9 cellular contexts compared by ENCODE assay signal in genomic region chr2:44778671-44779476, GRCh38.
A peak's percentile ranks its signal among the peaks of the same experiment; 100 is the strongest.
DNase-seq lines count a peak whose midpoint lies in the region; ATAC-seq and TF ChIP-seq lines count a peak whose summit lies in the region.
"Had no signal": no experiment of that assay in that cellular context is flagged by ENCODE, and none has a peak within 500 bp of the region (broad histone marks: within the 10 kb centered on the region; RNA-seq: fewer than 3 reads in every experiment).

No MANE protein-coding gene starts in this region.

- H3K4me3 Mint-ChIP-seq in chondrocyte (ENCODE audit: unreplicated experiment), result no peak overlapping the region
- H3K4me3 Mint-ChIP-seq: activated naive CD4-positive, alpha-beta T cell treated with anti-CD3 and anti-CD28 coated beads for 36 hours had no signal

- H3K56ac ChIP-seq in mesendoderm (ENCODE audit: low read length), result peak overlapping the region; percentile 65

- H3K36me3 Mint-ChIP-seq in chondrocyte (ENCODE audit: low read depth), result no peaks in the 10 kb centered on the region

- no peak overlapping the region for H2AK5ac ChIP-seq in mesendoderm (ENCODE audit: low read length)

- no peak overlapping the region for H2BK120ac ChIP-seq in mesendoderm (ENCODE audit: low read depth, low read length)

- H3K79me2 ChIP-seq in mesendoderm (ENCODE audit: control insufficient read depth, insufficient read depth, low read length), result no peaks in the 10 kb centered on the region

- no peak overlapping the region for H2BK15ac ChIP-seq in mesendoderm (replicated peaks; ENCODE audit: low read depth)

- peaks cover 20% of the 10 kb centered on the region for H3K4me1 Mint-ChIP-seq in chondrocyte (ENCODE audit: low read depth)

- peak overlapping the region; percentile 31 for H3K9ac ChIP-seq in mesendoderm (ENCODE audit: low read length)

- no peak overlapping the region for H3K27ac Mint-ChIP-seq in chondrocyte (ENCODE audit: unreplicated experiment)
- H3K27ac Mint-ChIP-seq: activated naive CD4-positive, alpha-beta T cell treated with anti-CD3 and anti-CD28 coated beads for 36 hours had no signal

- no peak overlapping the region for H3K18ac ChIP-seq in mesendoderm (ENCODE audit: low read length)

- DNase-seq in NAMALWA (ENCODE audit: low spot score) (peak; percentile 88), mesendoderm (peak; percentile 74), breast epithelium (ENCODE audit: low spot score in 2 of 2) (no peak), chondrocyte (ENCODE audit: low spot score) (no peak), NCI-H187 (lab: John Stamatoyannopoulos, UW) (no peak), substantia nigra (lab: John Stamatoyannopoulos, UW) (no peak)
- DNase-seq: activated naive CD4-positive, alpha-beta T cell treated with anti-CD3 and anti-CD28 coated beads for 36 hours had no signal

- H4K8ac ChIP-seq in mesendoderm (ENCODE audit: low read depth, low read length), result no peak overlapping the region

- TF ChIP-seq POLR2A in breast epithelium (IDR thresholded peaks at IDR 0.05), result no peak

- H3K23ac ChIP-seq in mesendoderm (ENCODE audit: low read length), result peak overlapping the region; percentile 10

- no peak overlapping the region for H3K4me3 ChIP-seq in mesendoderm (ENCODE audit: low read length)
- H3K4me3 ChIP-seq in breast epithelium, result no peak overlapping the region

- TF ChIP-seq CTCF in breast epithelium (IDR thresholded peaks at IDR 0.05) (no peak), chondrocyte (IDR thresholded peaks at IDR 0.05) (no peak)

- H4K5ac ChIP-seq in mesendoderm (ENCODE audit: low read length), result no peak overlapping the region

- H3K4me1 ChIP-seq in mesendoderm (ENCODE audit: control insufficient read depth, low read depth, low read length) (peaks cover 12% of the 10 kb centered on the region), breast epithelium (peaks cover 0 to 5% of the 10 kb centered on the region in 2 donors)

- H3K36me3 ChIP-seq in mesendoderm (ENCODE audit: control insufficient read depth, insufficient read depth, low read length) (no peaks in the 10 kb centered on the region), breast epithelium (no peaks in the 10 kb centered on the region)

- H3K27ac ChIP-seq in mesendoderm (ENCODE audit: low read depth, low read length) (no peak overlapping the region), breast epithelium (no peak overlapping the region), substantia nigra (ENCODE audit: low read depth, low read length, poor library complexity, severe bottlenecking) (no peak overlapping the region)

- ATAC-seq in GM18520 (IDR thresholded peaks at IDR 0.05; ENCODE audit: unreplicated experiment) (peak; percentile 79), HG02610 (IDR thresholded peaks at IDR 0.05; ENCODE audit: unreplicated experiment) (peak; percentile 92)

- no peaks in the 10 kb centered on the region for H3K79me1 ChIP-seq in mesendoderm (ENCODE audit: low read length)

- no peaks in the 10 kb centered on the region for H3K27me3 ChIP-seq in mesendoderm (ENCODE audit: insufficient read depth, low read length, poor library complexity)
- no peaks in the 10 kb centered on the region for H3K27me3 ChIP-seq in breast epithelium

- peak overlapping the region; percentile 62 for H3K4me2 ChIP-seq in mesendoderm (ENCODE audit: low read length)

- H3K9me3 Mint-ChIP-seq in chondrocyte (ENCODE audit: low read depth), result peaks cover 10% of the 10 kb centered on the region

- no peak overlapping the region for H3K4ac ChIP-seq in mesendoderm (ENCODE audit: low read depth, low read length)

- WGBS in mesendoderm (ENCODE audit: extremely low coverage, insufficient coverage, low lambda C conversion rate), result no CpG with 5 or more reads among the region's 20 CpGs

- H3K27me3 Mint-ChIP-seq in chondrocyte (ENCODE audit: low read depth), result peaks cover 9% of the 10 kb centered on the region

- H2BK5ac ChIP-seq in mesendoderm (ENCODE audit: low read length), result no peak overlapping the region

- H3K9me3 ChIP-seq in breast epithelium, result peaks cover 5 to 8% of the 10 kb centered on the region in 2 donors

- intact Hi-C loops in breast epithelium (cut with DNase I; ENCODE audit: low total_unique reads), result no loop called here

Comparison
In these comparisons a context has a peak if more than half of its experiments do, and no peak if none do; other contexts are left out.
1. DNase-seq: peak in NAMALWA (single experiment) and mesendoderm (single experiment); none in breast epithelium (0 of 2), chondrocyte (single experiment), NCI-H187 (0 of 2) and substantia nigra (0 of 49).